Comparison of ENCODE assay signal across 12 cellular contexts in the genomic region with DNA sequence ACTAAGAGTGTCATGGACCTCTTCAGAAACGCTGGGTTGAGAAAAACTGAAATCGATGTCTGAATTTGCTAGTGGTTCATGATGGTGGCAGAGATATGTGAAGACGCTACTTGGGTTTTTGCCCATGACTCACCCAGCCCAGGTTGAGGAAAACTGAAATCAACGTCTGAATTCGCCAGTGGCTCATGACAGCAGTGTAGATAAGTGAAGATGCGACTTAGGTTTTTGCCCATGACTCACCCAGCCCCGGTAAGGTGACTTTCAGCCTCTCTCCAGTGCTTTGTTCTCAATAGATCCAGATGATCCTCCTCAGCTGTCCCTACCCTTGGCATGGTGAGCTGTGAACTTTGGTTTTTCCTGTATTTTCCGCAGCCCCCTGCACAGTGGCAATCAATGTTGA.
DNase-seq lines count a peak whose midpoint lies in the region; ATAC-seq and TF ChIP-seq lines count a peak whose summit lies in the region.
"Had no signal": no experiment of that assay in that cellular context is flagged by ENCODE, and none has a peak within 500 bp of the region (broad histone marks: within the 10 kb centered on the region; RNA-seq: fewer than 3 reads in every experiment).

No MANE protein-coding gene starts in this region.

- H3K27ac ChIP-seq in coronary artery (no peak overlapping the region), dorsolateral prefrontal cortex (no peak overlapping the region)
- H3K27ac ChIP-seq: BLaER1 had no signal

- TF ChIP-seq CTCF in coronary artery (IDR thresholded peaks at IDR 0.05) (no peak), chondrocyte (IDR thresholded peaks at IDR 0.05) (no peak), dorsolateral prefrontal cortex (IDR thresholded peaks at IDR 0.05 in 54 of 56, conservative IDR thresholded peaks at IDR 0.05 in 2 of 56; ENCODE audit: low read depth in 1 of 56, partially characterized antibody in 56 of 56) (no peak)

- intact Hi-C loops in dorsolateral prefrontal cortex (cut with DNase I): no loop called here

- H3K27me3 Mint-ChIP-seq in chondrocyte (ENCODE audit: low read depth): peaks cover 33% of the 10 kb centered on the region

- H3K4me1 Mint-ChIP-seq in chondrocyte (ENCODE audit: low read depth): no peaks in the 10 kb centered on the region
- H3K4me1 Mint-ChIP-seq: GM23338 had no signal

- H3K36me3 Mint-ChIP-seq in chondrocyte (ENCODE audit: low read depth): peaks cover 4% of the 10 kb centered on the region

- no peak overlapping the region for H3K27ac Mint-ChIP-seq in chondrocyte (ENCODE audit: unreplicated experiment)
- H3K27ac Mint-ChIP-seq: GM23338 had no signal

- H3K9me3 Mint-ChIP-seq in chondrocyte (ENCODE audit: low read depth): peaks cover 14% of the 10 kb centered on the region
- H3K9me3 Mint-ChIP-seq: GM23338 had no signal

- ATAC-seq in GM18907 (IDR thresholded peaks at IDR 0.05; ENCODE audit: unreplicated experiment): peak; percentile 46
- peak; percentile 32 for ATAC-seq in HG03575 (IDR thresholded peaks at IDR 0.05; ENCODE audit: extremely low read depth, insufficient number of reproducible peaks, low FRiP score, unreplicated experiment)
- ATAC-seq: GM23338, Right ventricle myocardium inferior had no signal

- in situ Hi-C loops in Caki2 (cut with HindIII; ENCODE audit: low pct_unique_long_range_greater_than_20kb, low sequenced_read_pairs): no loop called here

- H3K4me3 Mint-ChIP-seq in chondrocyte (ENCODE audit: unreplicated experiment): no peak overlapping the region
- H3K4me3 Mint-ChIP-seq: GM23338 had no signal

- peak; percentile 16 for DNase-seq in Caki2 (ENCODE audit: low read depth)
- DNase-seq in coronary artery (ENCODE audit: low spot score): peak; percentile 33
- no peak for DNase-seq in GM03348 (ENCODE audit: low spot score)
- DNase-seq in chondrocyte (ENCODE audit: low spot score): no peak
- DNase-seq in dorsolateral prefrontal cortex: no peak
- DNase-seq in middle frontal gyrus (ENCODE audit: extremely low spot score, low spot score): no peak
- DNase-seq: caudate nucleus had no signal

- peaks cover 0 to 5% (median 0%) of the 10 kb centered on the region in 45 donors for H3K27me3 ChIP-seq in dorsolateral prefrontal cortex
- H3K27me3 ChIP-seq: BLaER1 had no signal

- H3K4me3 ChIP-seq in coronary artery (no peak overlapping the region), dorsolateral prefrontal cortex (no peak overlapping the region)
- H3K4me3 ChIP-seq: BLaER1, GM23338 had no signal

Comparison
In these comparisons a context has a peak if more than half of its experiments do, and no peak if none do; other contexts are left out.
1. DNase-seq: peak in Caki2 (single experiment) and coronary artery (single experiment); none in GM03348 (single experiment), chondrocyte (single experiment), dorsolateral prefrontal cortex (0 of 10) and middle frontal gyrus (single experiment).